ENCODE assay signal across 24 cellular contexts in genomic region chr6:82419859-82420258, GRCh38. TPM values are rescaled to one million over a fixed set of nuclear protein-coding genes. Genes with fewer than 3 reads are reported as not detected.
A peak's percentile ranks its signal among the peaks of the same experiment; 100 is the strongest.
DNase-seq lines count a peak whose midpoint lies in the region; ATAC-seq, FAIRE-seq and TF ChIP-seq lines count a peak whose summit lies in the region.
"Had no signal": no experiment of that assay in that cellular context is flagged by ENCODE, and none has a peak within 500 bp of the region (broad histone marks: within the 10 kb centered on the region; RNA-seq: fewer than 3 reads in every experiment).

No MANE protein-coding gene starts in this region.

- DNase-seq in AG20443 (ENCODE audit: low spot score), result peak; percentile 20
- peak; percentile 32 for DNase-seq in bronchial epithelial cell (ENCODE audit: low read depth)
- no peak for DNase-seq in NCI-H1105 (lab: John Stamatoyannopoulos, UW)
- no peak for DNase-seq in activated CD4-positive, alpha-beta T cell treated with anti-CD3 and anti-CD28 coated beads, Interleukin-2, amount 50 U/mL, for 4 hours
- no peak for DNase-seq in PC-9
- DNase-seq in activated CD8-positive, alpha-beta memory T cell treated with anti-CD3 and anti-CD28 coated beads, Interleukin-2, amount 50 U/mL, for 4 hours, result no peak
- DNase-seq: activated naive CD8-positive, alpha-beta T cell treated with anti-CD3 and anti-CD28 coated beads for 36 hours; body of pancreas; effector memory CD4-positive, alpha-beta T cell; heart left ventricle; Kasumi-1; left colon; mesenchymal stem cell; NCI-H1092 treated with DMSO at 0.1 percent for 48 hours; NCI-H2107; NCI-H510A treated with DMSO at 0.1 percent for 48 hours; stimulated activated CD4-positive, alpha-beta T cell treated with anti-CD3 and anti-CD28 coated beads, Interleukin-1b, Interleukin-23, amount 100 ng/mL, for 48 hours; T-helper 2 cell; uterus had no signal

- ATAC-seq in GM19043 (IDR thresholded peaks at IDR 0.05; ENCODE audit: low read depth, unreplicated experiment), result peak; percentile 16
- peak; percentile 36 for ATAC-seq in HG03095 (IDR thresholded peaks at IDR 0.05; ENCODE audit: unreplicated experiment)
- ATAC-seq: body of pancreas; heart left ventricle; left colon; stimulated activated memory B cell treated with anti-CD40 and anti-IgM and Interleukin-4, amounts not matched to agents 10 μg/mL and 1 μg/mL and 100 μg/mL, for 72 hours had no signal

- no TSS peak for BruUV-seq in PC-9 (replicated peaks; lab: Mats Ljungman, UMichigan)

- H3K27ac ChIP-seq in PC-9, result no peak overlapping the region
- H3K27ac ChIP-seq: body of pancreas, heart left ventricle, SK-N-MC, uterus had no signal

- FAIRE-seq in bronchial epithelial cell (lab: Jason Lieb, UNC), result no peak

- intact Hi-C loops in PC-9 (cut with micrococcal nuclease; ENCODE audit: unreplicated experiment), result no loop called here

- no peaks in the 10 kb centered on the region for H3K4me1 ChIP-seq in PC-9 (replicated peaks; ENCODE audit: insufficient read depth)
- H3K4me1 ChIP-seq: body of pancreas, HAP-1, heart left ventricle, uterus had no signal

- POLR2A ChIA-PET in PC-9 (lab: Charles Lee; ENCODE audit: unreplicated experiment), result interaction anchor here (0.6 kb wide), 1 partner anchor 56 kb away, joined by 5 read pairs; the partner anchor contains the start of gene TPBG

- H3K36me3 ChIP-seq in bronchial epithelial cell (ENCODE audit: control insufficient read depth, insufficient read depth, low read length), result no peaks in the 10 kb centered on the region
- H3K36me3 ChIP-seq in PC-9 (ENCODE audit: low read depth), result no peaks in the 10 kb centered on the region
- H3K36me3 ChIP-seq: HAP-1, heart left ventricle, uterus had no signal

- TF ChIP-seq CTCF in bronchial epithelial cell (IDR thresholded peaks at IDR 0.05; ENCODE audit: insufficient read depth, low read length, severe bottlenecking), result no peak
- no peak for TF ChIP-seq CTCF in PC-9 (conservative IDR thresholded peaks at IDR 0.05)

- no peaks in the 10 kb centered on the region for H3K27me3 ChIP-seq in bronchial epithelial cell (ENCODE audit: control insufficient read depth, insufficient read depth, low read length)
- H3K27me3 ChIP-seq in PC-9 (ENCODE audit: insufficient read depth, low read depth), result no peaks in the 10 kb centered on the region
- H3K27me3 ChIP-seq: body of pancreas, heart left ventricle, uterus had no signal

- CTCF ChIA-PET in PC-9 (lab: Charles Lee), result no interaction called here

- H3K79me2 ChIP-seq in PC-9 (ENCODE audit: low read depth), result no peaks in the 10 kb centered on the region

- no peak overlapping the region for H3K4me2 ChIP-seq in PC-9

- H2AFZ ChIP-seq in PC-9, result no peak overlapping the region

- H3K9me2 ChIP-seq in PC-9 (ENCODE audit: insufficient read depth), result no peaks in the 10 kb centered on the region

- no peaks in the 10 kb centered on the region for H3F3A ChIP-seq in PC-9 (ENCODE audit: insufficient read depth, low read depth)

- H3K4me3 ChIP-seq in bronchial epithelial cell (ENCODE audit: low read depth, low read length), result no peak overlapping the region
- no peak overlapping the region for H3K4me3 ChIP-seq in PC-9
- H3K4me3 ChIP-seq: body of pancreas, HAP-1, heart left ventricle, SK-N-MC, uterus had no signal

- H4K20me1 ChIP-seq in PC-9 (ENCODE audit: insufficient read depth), result no peaks in the 10 kb centered on the region

- H3K9me3 ChIP-seq in PC-9 (ENCODE audit: insufficient read depth, low read depth), result no peaks in the 10 kb centered on the region
- H3K9me3 ChIP-seq: body of pancreas, HAP-1, heart left ventricle, uterus had no signal

RNA-seq across cellular contexts. Expression of gene TPBG, which starts 56.2 kb away (rescaled TPM):
- total RNA-seq in bronchial epithelial cell (120 and 121 TPM in 2 replicates), PC-9 (2021) (42.5 and 44.6 TPM in 2 replicates)
- total RNA-seq: activated naive CD8-positive, alpha-beta T cell treated with anti-CD3 and anti-CD28 coated beads for 36 hours had no signal

Comparison
In these comparisons a context has a peak if more than half of its experiments do, and no peak if none do; other contexts are left out.
1. DNase-seq: peak in AG20443 (single experiment) and bronchial epithelial cell (single experiment); none in NCI-H1105 (single experiment), activated CD4-positive, alpha-beta T cell treated with anti-CD3 and anti-CD28 coated beads, Interleukin-2, amount 50 U/mL, for 4 hours (0 of 2), PC-9 (0 of 2) and activated CD8-positive, alpha-beta memory T cell treated with anti-CD3 and anti-CD28 coated beads, Interleukin-2, amount 50 U/mL, for 4 hours (single experiment).